9 cellular contexts compared by ENCODE assay signal in genomic region chr1:23168079-23168461, GRCh38. TPM values are rescaled to one million over a fixed set of nuclear protein-coding genes. Genes with fewer than 3 reads are reported as not detected.
DNase-seq lines count a peak whose midpoint lies in the region; ATAC-seq, FAIRE-seq and TF ChIP-seq lines count a peak whose summit lies in the region.
"Had no signal": no experiment of that assay in that cellular context is flagged by ENCODE, and none has a peak within 500 bp of the region (broad histone marks: within the 10 kb centered on the region; RNA-seq: fewer than 3 reads in every experiment).

No MANE protein-coding gene starts in this region.

- peaks cover 7% of the 10 kb centered on the region for H3K27me3 Mint-ChIP-seq in activated CD8-positive, alpha-beta T cell treated with anti-CD3 and anti-CD28 coated beads, Interleukin-2, amount 10 ng/mL, durations not matched to agents 7 days and 5 days (ENCODE audit: low read depth)

- peaks cover 24% of the 10 kb centered on the region for H3K4me1 Mint-ChIP-seq in activated CD8-positive, alpha-beta T cell treated with anti-CD3 and anti-CD28 coated beads, Interleukin-2, amount 10 ng/mL, durations not matched to agents 7 days and 5 days (ENCODE audit: low read depth)

- peak overlapping the region; percentile 85 for H3K27ac Mint-ChIP-seq in activated CD8-positive, alpha-beta T cell treated with anti-CD3 and anti-CD28 coated beads, Interleukin-2, amount 10 ng/mL, durations not matched to agents 7 days and 5 days

- 0 to 1% methylated on average over 12 to 50 of the region's 50 CpGs for WGBS in pancreas, 2 donors

- H3K27me3 ChIP-seq in GM06990 (replicated peaks; ENCODE audit: control insufficient read depth, insufficient read depth, low read length) (no peaks in the 10 kb centered on the region), KMS-11 (ENCODE audit: insufficient read depth, low read depth) (no peaks in the 10 kb centered on the region), pancreas (no peaks in the 10 kb centered on the region)

- H3K27ac ChIP-seq in KMS-11 (no peak overlapping the region), pancreas (peak overlapping the region; percentile 70 to 83 (median 78))

- POLR2A ChIA-PET in activated CD8-positive, alpha-beta T cell treated with anti-CD3 and anti-CD28 coated beads, Interleukin-2, amount 10 ng/mL, durations not matched to agents 7 days and 5 days (lab: Charles Lee), result interaction anchor here (0.5 to 1.8 kb wide), 4 partner anchors 23 to 65 kb away, joined by 3 to 6 read pairs (median 4); no protein-coding TSS in a partner anchor

- no peak for DNase-seq in GM06990 (ENCODE audit: extremely low read depth, insufficient read length)
- peak; percentile 42 for DNase-seq in activated CD8-positive, alpha-beta T cell treated with anti-CD3 and anti-CD28 coated beads, Interleukin-2, amount 10 ng/mL, durations not matched to agents 7 days and 5 days
- peak in 1 of 2 donors; percentile 57 for DNase-seq in foreskin fibroblast
- DNase-seq in pancreas, result peak; percentile 26 to 67 (median 37)
- no peak for DNase-seq in pons (ENCODE audit: low spot score)

- H3K9me3 Mint-ChIP-seq in activated CD8-positive, alpha-beta T cell treated with anti-CD3 and anti-CD28 coated beads, Interleukin-2, amount 10 ng/mL, durations not matched to agents 7 days and 5 days (ENCODE audit: insufficient read depth), result no peaks in the 10 kb centered on the region

- H3K36me3 ChIP-seq in GM06990 (ENCODE audit: control insufficient read depth, insufficient read depth, low read length) (no peaks in the 10 kb centered on the region), KMS-11 (ENCODE audit: insufficient read depth) (no peaks in the 10 kb centered on the region), pancreas (no peaks in the 10 kb centered on the region)

- H2AFZ ChIP-seq in KMS-11 (ENCODE audit: low read depth), result peak overlapping the region; percentile 73; the same call in 1 of the 2 replicates

- H3K4me1 ChIP-seq in KMS-11 (ENCODE audit: low read depth, poor library complexity, severe bottlenecking) (peaks cover 10% of the 10 kb centered on the region), pancreas (peaks cover 0 to 8% (median 0%) of the 10 kb centered on the region in 3 donors)

- peak overlapping the region; percentile 76 for H3K4me3 ChIP-seq in GM06990 (replicated peaks; ENCODE audit: low read depth, low read length)
- no peak overlapping the region for H3K4me3 ChIP-seq in KMS-11 (IDR thresholded peaks at IDR 0.05; ENCODE audit: insufficient read depth, low read depth, low read length)
- H3K4me3 ChIP-seq in foreskin fibroblast (ENCODE audit: low read depth in 1 of 2, low read length in 2 of 2), result peak overlapping the region; percentile 72 to 86
- H3K4me3 ChIP-seq in pancreas, result peak overlapping the region; percentile 71 to 86 (median 75)

- H3K36me3 Mint-ChIP-seq in activated CD8-positive, alpha-beta T cell treated with anti-CD3 and anti-CD28 coated beads, Interleukin-2, amount 10 ng/mL, durations not matched to agents 7 days and 5 days (ENCODE audit: low read depth), result no peaks in the 10 kb centered on the region

- H3K9ac ChIP-seq in KMS-11, result peak overlapping the region; percentile 73

- TF ChIP-seq CTCF in GM06990 (IDR thresholded peaks at IDR 0.05; ENCODE audit: insufficient read depth, low read length, poor library complexity, severe bottlenecking) (no peak), KMS-11 (conservative IDR thresholded peaks at IDR 0.05; ENCODE audit: low read depth, low read length) (no peak), foreskin fibroblast (IDR thresholded peaks at IDR 0.05; ENCODE audit: low read depth, low read length) (no peak), pancreas (IDR thresholded peaks at IDR 0.05) (no peak)

- no peaks in the 10 kb centered on the region for H3K9me3 ChIP-seq in pancreas

- peak overlapping the region; percentile 21; the same call in 1 of the 2 replicates for H3K4me2 ChIP-seq in KMS-11

- CTCF ChIA-PET in activated CD8-positive, alpha-beta T cell treated with anti-CD3 and anti-CD28 coated beads, Interleukin-2, amount 10 ng/mL, durations not matched to agents 7 days and 5 days (lab: Charles Lee), result interaction anchor here (0.6 to 5.7 kb wide), 9 partner anchors 9 to 69 kb away, joined by 3 to 48 read pairs (median 8); no protein-coding TSS in a partner anchor

- ATAC-seq in activated CD8-positive, alpha-beta T cell treated with anti-CD3 and anti-CD28 coated beads, Interleukin-2, amount 10 ng/mL, durations not matched to agents 7 days and 5 days, result peak; percentile 66
- ATAC-seq in pancreas, result peak; percentile 44 to 69 (median 52)
- ATAC-seq in HG03045 (IDR thresholded peaks at IDR 0.05; ENCODE audit: unreplicated experiment), result no peak
- ATAC-seq in HG03442 (IDR thresholded peaks at IDR 0.05; ENCODE audit: unreplicated experiment), result no peak

- H3K4me3 Mint-ChIP-seq in activated CD8-positive, alpha-beta T cell treated with anti-CD3 and anti-CD28 coated beads, Interleukin-2, amount 10 ng/mL, durations not matched to agents 7 days and 5 days, result peak overlapping the region; percentile 92

- intact Hi-C loops in pancreas (cut with DNase I), result no loop called here

- H3K79me2 ChIP-seq in KMS-11 (ENCODE audit: insufficient read depth, low read depth), result peaks cover 23% of the 10 kb centered on the region; the same call in 1 of the 2 replicates

- no peak for FAIRE-seq in pancreas (lab: Jason Lieb, UNC)

- H4K20me1 ChIP-seq in KMS-11 (ENCODE audit: insufficient read depth), result no peaks in the 10 kb centered on the region

RNA-seq across cellular contexts. Expression of gene LUZP1, which starts 0.6 kb away (rescaled TPM):
- 10 to 100 TPM; 15.2 to 16.0 TPM for total RNA-seq in activated CD8-positive, alpha-beta T cell treated with anti-CD3 and anti-CD28 coated beads, Interleukin-2, amount 10 ng/mL, durations not matched to agents 7 days and 5 days
- 10 to 100 TPM in 2 of 6 donors, 1 to 10 TPM in 4; 5.2 to 15.2 (median 7.0) TPM for total RNA-seq in pancreas
- 1 to 10 TPM; 1.7 to 2.7 TPM for polyA plus RNA-seq in pancreas

RNA-seq across cellular contexts. Expression of gene HTR1D, which starts 49.2 kb away (rescaled TPM):
- total RNA-seq in activated CD8-positive, alpha-beta T cell treated with anti-CD3 and anti-CD28 coated beads, Interleukin-2, amount 10 ng/mL, durations not matched to agents 7 days and 5 days, result not detected
- total RNA-seq in pancreas, result under 1 TPM in 4 of 6 donors, not detected in 2; 0.06 to 0.23 (median 0.20) TPM
- under 1 TPM; 0.14 to 0.15 TPM for polyA plus RNA-seq in pancreas
- total RNA-seq: SK-MEL-5 had no signal

Comparison
In these comparisons a context has a peak if more than half of its experiments do, and no peak if none do; other contexts are left out.
1. DNase-seq: peak in activated CD8-positive, alpha-beta T cell treated with anti-CD3 and anti-CD28 coated beads, Interleukin-2, amount 10 ng/mL, durations not matched to agents 7 days and 5 days (single experiment) and pancreas (6 of 6); none in GM06990 (single experiment) and pons (single experiment).
2. ATAC-seq: peak in activated CD8-positive, alpha-beta T cell treated with anti-CD3 and anti-CD28 coated beads, Interleukin-2, amount 10 ng/mL, durations not matched to agents 7 days and 5 days (single experiment) and pancreas (4 of 4); none in HG03045 (single experiment) and HG03442 (single experiment).